In the genomic region with DNA sequence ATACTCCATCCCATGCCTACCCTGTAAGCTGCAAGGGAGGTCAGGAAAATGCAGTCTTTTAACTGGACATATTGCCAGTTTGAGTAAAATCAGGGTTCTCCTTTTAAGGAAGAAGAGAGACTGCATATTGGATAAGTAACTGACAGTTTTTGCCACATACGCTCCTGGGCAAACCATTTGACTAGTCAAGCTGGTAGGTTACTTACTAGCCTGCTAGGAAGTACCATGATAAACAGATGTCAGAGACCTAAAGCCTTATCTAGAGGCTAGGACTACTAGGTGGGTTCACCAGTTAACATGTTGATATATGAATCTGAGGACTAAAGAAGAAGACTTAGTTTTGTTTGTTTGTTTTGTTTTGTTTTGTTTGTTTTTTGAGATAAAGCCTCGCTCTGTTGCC, we compare ENCODE assay signal across 21 cellular contexts. TPM values are rescaled to one million over a fixed set of nuclear protein-coding genes. Genes with fewer than 3 reads are reported as not detected.
DNase-seq lines count a peak whose midpoint lies in the region; ATAC-seq, FAIRE-seq and TF ChIP-seq lines count a peak whose summit lies in the region.
"Had no signal": no experiment of that assay in that cellular context is flagged by ENCODE, and none has a peak within 500 bp of the region (broad histone marks: within the 10 kb centered on the region; RNA-seq: fewer than 3 reads in every experiment).

No MANE protein-coding gene starts in this region.

- H3K9me3 ChIP-seq in T-helper 17 cell (ENCODE audit: control insufficient read depth, low read length, poor library complexity, severe bottlenecking) (no peaks in the 10 kb centered on the region), GM12878 (replicated peaks; ENCODE audit: control insufficient read depth, insufficient read depth, low read length) (no peaks in the 10 kb centered on the region), esophagus squamous epithelium (no peaks in the 10 kb centered on the region)

- RAD21 ChIA-PET in GM12878 (lab: Charles Lee; ENCODE audit: unreplicated experiment) = interaction anchor here (0.6 kb wide), 1 partner anchor 50 kb away, joined by 3 read pairs; no protein-coding TSS in a partner anchor

- no peak for TF ChIP-seq EP300 in GM12878 (IDR thresholded peaks at IDR 0.05; ENCODE audit: borderline replicate concordance in 1 of 2, control insufficient read depth in 1 of 2, low read depth in 2 of 2, low read length in 2 of 2)

- TF ChIP-seq CTCF in GM12878 (IDR thresholded peaks at IDR 0.05 in 2 of 3, conservative IDR thresholded peaks at IDR 0.05 in 1 of 3; ENCODE audit: control insufficient read depth in 2 of 3, extremely low read depth in 1 of 3, insufficient read depth in 1 of 3, low read depth in 3 of 3, low read length in 3 of 3) = no peak
- no peak for TF ChIP-seq CTCF in esophagus squamous epithelium (IDR thresholded peaks at IDR 0.05)

- H3K27me3 ChIP-seq in GM12878 (replicated peaks in 1 of 2; ENCODE audit: control insufficient read depth in 2 of 2, insufficient read depth in 2 of 2, low read length in 1 of 2) (no peaks in the 10 kb centered on the region), esophagus squamous epithelium (no peaks in the 10 kb centered on the region)

- in situ Hi-C loops in GM12878 (cut with MboI) = no loop called here

- H3K36me3 Mint-ChIP-seq in T-helper 17 cell (ENCODE audit: low read depth) = peaks cover 2% of the 10 kb centered on the region
- peaks cover 7% of the 10 kb centered on the region for H3K36me3 Mint-ChIP-seq in natural killer cell treated with Interleukin-12 subunit alpha and Interleukin-12 subunit beta and Interleukin-15 and Interleukin-18, amount 100 ng/mL, for 72 hours

- no peaks in the 10 kb centered on the region for H3K79me2 ChIP-seq in GM12878 (ENCODE audit: control insufficient read depth, insufficient read depth, low read length)

- TF ChIP-seq POLR2A in GM12878 (IDR thresholded peaks at IDR 0.05; ENCODE audit: low read depth, low read length) (no peak), esophagus squamous epithelium (IDR thresholded peaks at IDR 0.05) (no peak)

- intact Hi-C loops in GM12878 (cut with micrococcal nuclease; ENCODE audit: unreplicated experiment) = no loop called here
- intact Hi-C loops in esophagus squamous epithelium (cut with DNase I) = no loop called here

- DNase-seq in T-helper 17 cell = no peak
- DNase-seq in GM12878 (ENCODE audit: low read depth, low spot score) = no peak
- DNase-seq in natural killer cell treated with Interleukin-12 subunit alpha and Interleukin-12 subunit beta and Interleukin-15 and Interleukin-18, amount 100 ng/mL, for 72 hours (ENCODE audit: low spot score) = no peak
- DNase-seq in C1 segment of cervical spinal cord (lab: John Stamatoyannopoulos, UW) = no peak
- DNase-seq in esophagus squamous epithelium (lab: John Stamatoyannopoulos, UW) = no peak
- DNase-seq: ACHN; CD8-positive, alpha-beta T cell; COR-L47; DMS 273 treated with DMSO at 0.1 percent for 48 hours; DMS53; DND-41; EL; HCEC 1CT had no signal

- H3K27me3 Mint-ChIP-seq in T-helper 17 cell = no peaks in the 10 kb centered on the region
- H3K27me3 Mint-ChIP-seq in natural killer cell treated with Interleukin-12 subunit alpha and Interleukin-12 subunit beta and Interleukin-15 and Interleukin-18, amount 100 ng/mL, for 72 hours = no peaks in the 10 kb centered on the region

- no peak for TF ChIP-seq RAD21 in GM12878 (IDR thresholded peaks at IDR 0.05; ENCODE audit: insufficient read depth, low read depth, low read length)

- no peaks in the 10 kb centered on the region for H3K4me1 ChIP-seq in GM12878 (ENCODE audit: control insufficient read depth, insufficient read depth, low read length)
- H3K4me1 ChIP-seq in esophagus squamous epithelium = peaks cover 10 to 51% (median 19%) of the 10 kb centered on the region in 3 donors

- peaks cover 33% of the 10 kb centered on the region for H3K4me1 Mint-ChIP-seq in T-helper 17 cell
- H3K4me1 Mint-ChIP-seq in natural killer cell treated with Interleukin-12 subunit alpha and Interleukin-12 subunit beta and Interleukin-15 and Interleukin-18, amount 100 ng/mL, for 72 hours (ENCODE audit: low read depth in 2 of 2) = peaks cover 52% of the 10 kb centered on the region in 2 donors

- H3K36me3 ChIP-seq in GM12878 (ENCODE audit: control insufficient read depth in 2 of 2, insufficient read depth in 2 of 2, low read length in 1 of 2) (no peaks in the 10 kb centered on the region), esophagus squamous epithelium (no peaks in the 10 kb centered on the region)

- H3K27ac ChIP-seq in GM12878 (ENCODE audit: control insufficient read depth, insufficient read depth) = no peak overlapping the region
- H3K27ac ChIP-seq in esophagus squamous epithelium = no peak overlapping the region
- H3K27ac ChIP-seq: KMS-11 had no signal

- H3K9ac ChIP-seq in GM12878 (ENCODE audit: control insufficient read depth, insufficient read depth, low read length) = no peak overlapping the region
- H3K9ac ChIP-seq: KMS-11 had no signal

- H3K4me2 ChIP-seq in GM12878 (ENCODE audit: control insufficient read depth, insufficient read depth) = no peak overlapping the region
- H3K4me2 ChIP-seq: GM23338, KMS-11 had no signal

- H3K27ac Mint-ChIP-seq in T-helper 17 cell = peak overlapping the region; percentile 93
- peak overlapping the region; percentile 88 to 89 for H3K27ac Mint-ChIP-seq in natural killer cell treated with Interleukin-12 subunit alpha and Interleukin-12 subunit beta and Interleukin-15 and Interleukin-18, amount 100 ng/mL, for 72 hours
- H3K27ac Mint-ChIP-seq: CD8-positive, alpha-beta T cell; GM23338 had no signal

- no TSS peak for BruUV-seq in GM12878 (replicated peaks; lab: Mats Ljungman, UMichigan)

- H3K9me3 Mint-ChIP-seq in natural killer cell treated with Interleukin-12 subunit alpha and Interleukin-12 subunit beta and Interleukin-15 and Interleukin-18, amount 100 ng/mL, for 72 hours = no peaks in the 10 kb centered on the region
- H3K9me3 Mint-ChIP-seq: CD8-positive, alpha-beta T cell; GM23338 had no signal

- H3K4me3 ChIP-seq in GM12878 = no peak overlapping the region
- no peak overlapping the region for H3K4me3 ChIP-seq in esophagus squamous epithelium
- H3K4me3 ChIP-seq: GM23338 had no signal

- whole genome bisulfite sequencing in GM12878 (ENCODE audit: insufficient coverage, insufficient replicate concordance, low lambda C conversion rate, missing lambda C conversion rate) = 72% methylated on average over 2 of the region's 2 CpGs
- 94 to 100% methylated on average over 2 of the region's 2 CpGs for WGBS in esophagus squamous epithelium, 2 donors

- H2AFZ ChIP-seq in GM12878 (ENCODE audit: control insufficient read depth, low read depth, low read length) = no peak overlapping the region
- H2AFZ ChIP-seq: GM23338 had no signal

- peak; percentile 31 for FAIRE-seq in GM12878 (lab: Jason Lieb, UNC)
- FAIRE-seq: A204.1, GM12892, GM18507, H54 had no signal

- SMC1A ChIA-PET in GM12878 (lab: Charles Lee; ENCODE audit: uncharacterized antibody, unreplicated experiment) = interaction anchor here (1.0 to 1.1 kb wide), 2 partner anchors 206 to 323 kb away, joined by 3 read pairs; no protein-coding TSS in a partner anchor

- no peaks in the 10 kb centered on the region for H4K20me1 ChIP-seq in GM12878 (ENCODE audit: control insufficient read depth, insufficient read depth)

- CTCF ChIA-PET in GM12878 (lab: Yijun Ruan, JAX) = no interaction called here

- no peak overlapping the region for H3K4me3 Mint-ChIP-seq in T-helper 17 cell
- peak overlapping the region; percentile 47 for H3K4me3 Mint-ChIP-seq in natural killer cell treated with Interleukin-12 subunit alpha and Interleukin-12 subunit beta and Interleukin-15 and Interleukin-18, amount 100 ng/mL, for 72 hours
- H3K4me3 Mint-ChIP-seq: CD14-positive monocyte; CD8-positive, alpha-beta T cell; GM23338 had no signal

- ATAC-seq in T-helper 17 cell = no peak
- no peak for ATAC-seq in GM12878
- no peak for ATAC-seq in natural killer cell treated with Interleukin-12 subunit alpha and Interleukin-12 subunit beta and Interleukin-15 and Interleukin-18, amount 100 ng/mL, for 72 hours
- ATAC-seq in GM19455 (IDR thresholded peaks at IDR 0.05; ENCODE audit: unreplicated experiment) = no peak
- ATAC-seq: CD8-positive, alpha-beta T cell; GM23338 had no signal

- POLR2A ChIA-PET in GM12878 (lab: Charles Lee) = no interaction called here

TF ChIP-seq in GM12878, 131 proteins besides CTCF, POLR2A, EP300 and RAD21:
- no peak for TF ChIP-seq CBFB (IDR thresholded peaks at IDR 0.05; ENCODE audit: low read depth)
- TF ChIP-seq TCF3 (IDR thresholded peaks at IDR 0.05; ENCODE audit: borderline replicate concordance, insufficient read depth, low read depth, low read length) = no peak

RNA-seq across cellular contexts. Expression of a gene that starts 33.5 kb away (rescaled TPM):
- 10 to 100 TPM; 11.4 to 11.7 TPM for total RNA-seq in T-helper 17 cell
- total RNA-seq in GM12878 (2013; cell fraction: nucleolus; rRNA removed) = 14.4 and 17.2 TPM in 2 replicates
- 14.3 and 16.7 TPM in 2 replicates for total RNA-seq in GM12878 (2014; rRNA removed)
- 16.2 and 17.4 TPM in 2 replicates for total RNA-seq in GM12878 (2014; rRNA removed; fragmentation: Illumina TruSeq; extraction: Trizol)
- total RNA-seq in GM12878 (2021) = 16.2 and 17.2 TPM in 2 replicates
- polyA plus RNA-seq in GM12878 (2011; ENCODE audit: low read depth) = 2.1 TPM
- 8.1 and 12.1 TPM in 2 replicates for polyA plus RNA-seq in GM12878 (2011; rRNA removed)
- 3.4 and 3.6 TPM in 2 replicates for polyA plus RNA-seq in GM12878 (2011; cell fraction: cytosol; rRNA removed)
- polyA plus RNA-seq in GM12878 (2011; cell fraction: nucleus; rRNA removed) = 5.4 and 6.3 TPM in 2 replicates
- polyA plus RNA-seq in GM12878 (2012) = 2.9 and 3.6 TPM in 2 replicates
- 12.3 and 19.1 TPM in 2 replicates for polyA plus RNA-seq in GM12878 (2014; fragmentation: Illumina TruSeq; extraction: Trizol)
- 1 to 10 TPM; 3.5 to 4.9 TPM for polyA plus RNA-seq in GM12878 (2014; fragmentation: Nextera tagmentation; extraction: Ambion mirVana)
- polyA plus RNA-seq in GM12878 (2014; rRNA removed) = 8.0 and 11.5 TPM in 2 replicates
- polyA plus RNA-seq in GM12878 (2016; fragmentation: Nextera tagmentation; extraction: Ambion mirVana) = 1 to 10 TPM; 1.4 to 1.5 TPM
- 7.8 and 8.3 TPM in 2 replicates for polyA minus RNA-seq in GM12878 (2011; rRNA and poly(A)+ RNA removed)
- polyA minus RNA-seq in GM12878 (2011; cell fraction: cytosol; rRNA and poly(A)+ RNA removed) = 2.8 and 4.2 TPM in 2 replicates
- polyA minus RNA-seq in GM12878 (2011; cell fraction: nucleus; rRNA and poly(A)+ RNA removed) = 3.5 and 5.7 TPM in 2 replicates
- total RNA-seq in natural killer cell treated with Interleukin-12 subunit alpha and Interleukin-12 subunit beta and Interleukin-15 and Interleukin-18, amount 100 ng/mL, for 72 hours = 10 to 100 TPM; 18.4 to 20.7 TPM
- total RNA-seq in esophagus squamous epithelium = 1 to 10 TPM; 3.9 to 9.7 (median 5.7) TPM
